9 cellular contexts compared by ENCODE assay signal in the genomic region with DNA sequence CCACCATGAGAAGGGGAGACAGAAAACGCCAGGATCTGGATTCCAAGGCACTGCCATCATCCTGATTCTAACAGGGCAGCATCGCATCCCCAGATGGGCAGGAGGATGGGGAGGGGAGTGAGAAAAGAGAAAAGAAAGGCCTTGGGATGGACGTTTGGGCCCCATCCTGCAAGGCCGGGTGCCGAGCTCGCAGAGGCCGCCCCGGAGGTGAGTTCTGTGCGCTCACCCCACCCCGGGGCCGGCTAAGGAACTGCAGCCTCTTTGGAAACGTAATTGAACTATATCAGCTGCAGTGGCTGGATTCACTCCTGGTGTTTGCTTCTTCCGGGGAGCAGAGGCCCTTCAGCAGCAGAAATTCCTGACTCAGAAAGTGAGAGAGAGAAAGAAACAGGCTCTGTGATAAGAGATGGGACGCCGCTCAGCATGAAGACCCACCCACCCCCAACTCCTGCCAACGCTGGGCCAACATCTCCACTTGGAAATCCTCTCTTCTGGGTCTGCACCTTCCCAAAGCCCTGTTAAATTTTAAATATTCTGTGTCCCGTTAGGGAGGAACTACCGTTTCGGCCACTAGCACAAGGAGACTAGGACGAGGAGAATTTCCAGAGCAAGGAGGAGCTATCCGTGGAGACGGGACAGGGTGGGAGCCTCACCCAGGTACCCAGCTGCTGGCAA. TPM values are rescaled to one million over a fixed set of nuclear protein-coding genes. Genes with fewer than 3 reads are reported as not detected.
DNase-seq lines count a peak whose midpoint lies in the region; ATAC-seq, FAIRE-seq and TF ChIP-seq lines count a peak whose summit lies in the region.
"Had no signal": no experiment of that assay in that cellular context is flagged by ENCODE, and none has a peak within 500 bp of the region (broad histone marks: within the 10 kb centered on the region; RNA-seq: fewer than 3 reads in every experiment).

No MANE protein-coding gene starts in this region.

- no peak overlapping the region for H3K9ac ChIP-seq in parathyroid adenoma

- H3K27me3 ChIP-seq in parathyroid adenoma (ENCODE audit: control insufficient read depth, insufficient read depth, low read length), result no peaks in the 10 kb centered on the region
- H3K27me3 ChIP-seq in upper lobe of right lung, result peaks cover 10% of the 10 kb centered on the region

- TF ChIP-seq CTCF in parathyroid adenoma (IDR thresholded peaks at IDR 0.05) (peak; percentile 63), upper lobe of right lung (IDR thresholded peaks at IDR 0.05) (peak; percentile 78)

- H3K4me2 ChIP-seq in parathyroid adenoma (ENCODE audit: low read length), result no peak overlapping the region

- H3K9me3 ChIP-seq in parathyroid adenoma (ENCODE audit: control insufficient read depth, low read length) (no peaks in the 10 kb centered on the region), upper lobe of right lung (no peaks in the 10 kb centered on the region)

- H3K36me3 ChIP-seq in parathyroid adenoma (ENCODE audit: control insufficient read depth, insufficient read depth, low read length) (no peaks in the 10 kb centered on the region), upper lobe of right lung (no peaks in the 10 kb centered on the region)

- H3K4me1 ChIP-seq in parathyroid adenoma (no peaks in the 10 kb centered on the region), upper lobe of right lung (peaks cover 9% of the 10 kb centered on the region)

- peak overlapping the region; percentile 88 for H2AFZ ChIP-seq in parathyroid adenoma

- ATAC-seq in GM21423 (IDR thresholded peaks at IDR 0.05; ENCODE audit: unreplicated experiment) (peak; percentile 79), upper lobe of right lung (peak; percentile 96)

- intact Hi-C loops in upper lobe of right lung (cut with DNase I), result no loop called here

- no peak overlapping the region for H3K27ac ChIP-seq in parathyroid adenoma
- H3K27ac ChIP-seq in upper lobe of right lung, result no peak overlapping the region

- DNase-seq in DMS153 treated with DMSO at 0.1 percent for 48 hours (lab: John Stamatoyannopoulos, UW; ENCODE audit: unreplicated experiment) (peak; percentile 51), HT-29 (ENCODE audit: low spot score) (peak; percentile 64), RCC 7860 (ENCODE audit: low spot score) (peak; percentile 49), germinal center (ENCODE audit: low spot score) (peak; percentile 77), upper lobe of right lung (peak; percentile 82)
- DNase-seq in activated T-helper 9 cell treated with anti-CD3 and anti-CD28 coated beads, Interleukin-2, amount 50 U/mL, for 16 hours (ENCODE audit: low read depth), result peak; percentile 24

- H3K79me2 ChIP-seq in parathyroid adenoma, result no peaks in the 10 kb centered on the region

- no peak for FAIRE-seq in RCC 7860 (lab: Jason Lieb, UNC)

- H3K4me3 ChIP-seq in parathyroid adenoma (ENCODE audit: low read depth, low read length) (no peak overlapping the region), upper lobe of right lung (no peak overlapping the region)

RNA-seq across cellular contexts. Expression of a gene that starts 8.5 kb away (rescaled TPM):
- total RNA-seq in HT-29 (2014; rRNA removed; shearing (Covaris generic)), result not detected in 2 replicates
- 0.38 TPM for total RNA-seq in upper lobe of right lung
- total RNA-seq: dermis microvascular lymphatic vessel endothelial cell had no signal

RNA-seq across cellular contexts. Expression of a gene that starts 36.6 kb away (rescaled TPM):
- total RNA-seq in HT-29 (2014; rRNA removed; shearing (Covaris generic)), result 16.3 and 23.0 TPM in 2 replicates
- total RNA-seq in upper lobe of right lung, result 37.0 TPM

Comparison
In these comparisons a context has a peak if more than half of its experiments do, and no peak if none do; other contexts are left out.
1. DNase-seq: peak in every context shown above with its lines; median percentile 82 in upper lobe of right lung; 77 in germinal center; 64 in HT-29; 51 in DMS153 treated with DMSO at 0.1 percent for 48 hours; 49 in RCC 7860; 24 in activated T-helper 9 cell treated with anti-CD3 and anti-CD28 coated beads, Interleukin-2, amount 50 U/mL, for 16 hours.